1 cellular context compared by ENCODE assay signal in the genomic region with DNA sequence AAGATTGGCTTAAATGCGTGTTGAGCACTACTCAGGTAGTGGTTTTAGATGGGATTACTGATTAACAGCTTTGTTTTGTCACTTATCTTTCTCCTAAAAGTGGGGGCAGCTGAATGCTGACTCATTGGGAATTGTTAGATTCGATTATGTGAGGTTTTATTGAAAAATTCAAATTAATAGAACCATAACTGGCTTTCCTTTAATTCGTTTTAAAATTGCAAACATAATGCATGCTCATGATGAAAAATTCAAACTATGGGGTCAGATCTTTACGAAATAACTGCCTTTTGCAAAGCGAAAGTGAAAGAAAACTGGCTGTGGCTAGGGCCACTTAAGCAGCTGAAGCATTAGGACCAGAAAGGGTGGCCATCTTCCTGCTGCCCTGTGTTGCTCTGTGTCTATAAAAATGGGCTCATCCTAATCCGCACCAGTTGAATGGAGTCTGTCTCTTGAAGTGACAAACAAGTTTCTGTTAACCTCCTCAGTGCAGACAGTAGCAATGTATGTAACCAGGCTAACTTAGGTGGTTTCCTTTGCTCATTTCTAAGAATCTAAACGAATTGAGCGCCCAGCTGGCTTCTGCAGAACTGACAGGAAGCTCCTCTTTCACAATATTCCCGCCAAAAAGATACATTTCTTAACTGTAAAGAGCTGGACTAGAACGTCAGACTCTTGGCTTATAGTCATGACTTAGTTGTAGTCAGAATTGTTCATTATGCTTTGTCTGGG.
TF ChIP-seq lines count a peak whose summit lies in the region.

No MANE protein-coding gene starts in this region.

TF ChIP-seq in K562, 482 proteins besides CTCF, POLR2A, EP300 and RAD21 (continued from another document and continues in another):
- TF ChIP-seq, protein P1, sequence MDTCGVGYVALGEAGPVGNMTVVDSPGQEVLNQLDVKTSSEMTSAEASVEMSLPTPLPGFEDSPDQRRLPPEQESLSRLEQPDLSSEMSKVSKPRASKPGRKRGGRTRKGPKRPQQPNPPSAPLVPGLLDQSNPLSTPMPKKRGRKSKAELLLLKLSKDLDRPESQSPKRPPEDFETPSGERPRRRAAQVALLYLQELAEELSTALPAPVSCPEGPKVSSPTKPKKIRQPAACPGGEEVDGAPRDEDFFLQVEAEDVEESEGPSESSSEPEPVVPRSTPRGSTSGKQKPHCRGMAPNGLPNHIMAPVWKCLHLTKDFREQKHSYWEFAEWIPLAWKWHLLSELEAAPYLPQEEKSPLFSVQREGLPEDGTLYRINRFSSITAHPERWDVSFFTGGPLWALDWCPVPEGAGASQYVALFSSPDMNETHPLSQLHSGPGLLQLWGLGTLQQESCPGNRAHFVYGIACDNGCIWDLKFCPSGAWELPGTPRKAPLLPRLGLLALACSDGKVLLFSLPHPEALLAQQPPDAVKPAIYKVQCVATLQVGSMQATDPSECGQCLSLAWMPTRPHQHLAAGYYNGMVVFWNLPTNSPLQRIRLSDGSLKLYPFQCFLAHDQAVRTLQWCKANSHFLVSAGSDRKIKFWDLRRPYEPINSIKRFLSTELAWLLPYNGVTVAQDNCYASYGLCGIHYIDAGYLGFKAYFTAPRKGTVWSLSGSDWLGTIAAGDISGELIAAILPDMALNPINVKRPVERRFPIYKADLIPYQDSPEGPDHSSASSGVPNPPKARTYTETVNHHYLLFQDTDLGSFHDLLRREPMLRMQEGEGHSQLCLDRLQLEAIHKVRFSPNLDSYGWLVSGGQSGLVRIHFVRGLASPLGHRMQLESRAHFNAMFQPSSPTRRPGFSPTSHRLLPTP (IDR thresholded peaks at IDR 0.05; ENCODE audit: borderline replicate concordance, extremely low read depth, insufficient read length): no peak
- no peak for TF ChIP-seq TEAD2 (tag; IDR thresholded peaks at IDR 0.05)
- TF ChIP-seq FUS (optimal IDR thresholded peaks at IDR 0.05; ENCODE audit: low read depth, low read length): no peak
- no peak for TF ChIP-seq ZNF3 (CRISPR knock-in tag; IDR thresholded peaks at IDR 0.05)
- TF ChIP-seq, protein P2, sequence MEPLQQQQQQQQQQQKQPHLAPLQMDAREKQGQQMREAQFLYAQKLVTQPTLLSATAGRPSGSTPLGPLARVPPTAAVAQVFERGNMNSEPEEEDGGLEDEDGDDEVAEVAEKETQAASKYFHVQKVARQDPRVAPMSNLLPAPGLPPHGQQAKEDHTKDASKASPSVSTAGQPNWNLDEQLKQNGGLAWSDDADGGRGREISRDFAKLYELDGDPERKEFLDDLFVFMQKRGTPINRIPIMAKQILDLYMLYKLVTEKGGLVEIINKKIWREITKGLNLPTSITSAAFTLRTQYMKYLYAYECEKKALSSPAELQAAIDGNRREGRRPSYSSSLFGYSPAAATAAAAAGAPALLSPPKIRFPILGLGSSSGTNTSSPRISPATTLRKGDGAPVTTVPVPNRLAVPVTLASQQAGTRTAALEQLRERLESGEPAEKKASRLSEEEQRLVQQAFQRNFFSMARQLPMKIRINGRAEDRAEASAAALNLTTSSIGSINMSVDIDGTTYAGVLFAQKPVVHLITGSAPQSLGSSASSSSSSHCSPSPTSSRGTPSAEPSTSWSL (CRISPR knock-in tag; IDR thresholded peaks at IDR 0.05; ENCODE audit: borderline replicate concordance): no peak
- TF ChIP-seq CC2D1A (IDR thresholded peaks at IDR 0.05): no peak
- peak; percentile 67 for TF ChIP-seq ZNF766 (CRISPR knock-in tag; conservative IDR thresholded peaks at IDR 0.05)
- TF ChIP-seq, protein P3, sequence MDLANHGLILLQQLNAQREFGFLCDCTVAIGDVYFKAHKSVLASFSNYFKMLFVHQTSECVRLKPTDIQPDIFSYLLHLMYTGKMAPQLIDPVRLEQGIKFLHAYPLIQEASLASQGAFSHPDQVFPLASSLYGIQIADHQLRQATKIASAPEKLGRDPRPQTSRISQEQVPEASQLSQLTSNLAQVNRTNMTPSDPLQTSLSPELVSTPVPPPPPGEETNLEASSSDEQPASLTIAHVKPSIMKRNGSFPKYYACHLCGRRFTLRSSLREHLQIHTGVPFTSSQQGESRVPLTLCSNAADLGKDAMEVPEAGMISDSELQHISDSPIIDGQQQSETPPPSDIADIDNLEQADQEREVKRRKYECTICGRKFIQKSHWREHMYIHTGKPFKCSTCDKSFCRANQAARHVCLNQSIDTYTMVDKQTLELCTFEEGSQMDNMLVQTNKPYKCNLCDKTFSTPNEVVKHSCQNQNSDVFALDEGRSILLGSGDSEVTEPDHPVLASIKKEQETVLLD (IDR thresholded peaks at IDR 0.05): no peak
- TF ChIP-seq PTTG1 (tag; IDR thresholded peaks at IDR 0.05; ENCODE audit: low read depth): peak; percentile 18; the same call in 1 of the 2 replicates
- TF ChIP-seq POLR2AphosphoS2 (IDR thresholded peaks at IDR 0.05; ENCODE audit: low read length): no peak
- no peak for TF ChIP-seq RAD51 (IDR thresholded peaks at IDR 0.05; ENCODE audit: borderline replicate concordance, low read depth)
- TF ChIP-seq, protein P4, sequence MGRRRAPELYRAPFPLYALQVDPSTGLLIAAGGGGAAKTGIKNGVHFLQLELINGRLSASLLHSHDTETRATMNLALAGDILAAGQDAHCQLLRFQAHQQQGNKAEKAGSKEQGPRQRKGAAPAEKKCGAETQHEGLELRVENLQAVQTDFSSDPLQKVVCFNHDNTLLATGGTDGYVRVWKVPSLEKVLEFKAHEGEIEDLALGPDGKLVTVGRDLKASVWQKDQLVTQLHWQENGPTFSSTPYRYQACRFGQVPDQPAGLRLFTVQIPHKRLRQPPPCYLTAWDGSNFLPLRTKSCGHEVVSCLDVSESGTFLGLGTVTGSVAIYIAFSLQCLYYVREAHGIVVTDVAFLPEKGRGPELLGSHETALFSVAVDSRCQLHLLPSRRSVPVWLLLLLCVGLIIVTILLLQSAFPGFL (CRISPR knock-in tag; IDR thresholded peaks at IDR 0.05): no peak
- TF ChIP-seq ZNF75A (CRISPR knock-in tag; IDR thresholded peaks at IDR 0.05): no peak
- TF ChIP-seq ASH1L (IDR thresholded peaks at IDR 0.05; ENCODE audit: borderline replicate concordance, low read depth, partially characterized antibody): no peak
- TF ChIP-seq ZNF408 (CRISPR knock-in tag; IDR thresholded peaks at IDR 0.05; ENCODE audit: low read depth): no peak
- TF ChIP-seq ZNF780A (CRISPR knock-in tag; IDR thresholded peaks at IDR 0.05): no peak
- TF ChIP-seq ARID1B (IDR thresholded peaks at IDR 0.05): peak; percentile 63; the same call in 1 of the 2 replicates
- TF ChIP-seq, protein P5, sequence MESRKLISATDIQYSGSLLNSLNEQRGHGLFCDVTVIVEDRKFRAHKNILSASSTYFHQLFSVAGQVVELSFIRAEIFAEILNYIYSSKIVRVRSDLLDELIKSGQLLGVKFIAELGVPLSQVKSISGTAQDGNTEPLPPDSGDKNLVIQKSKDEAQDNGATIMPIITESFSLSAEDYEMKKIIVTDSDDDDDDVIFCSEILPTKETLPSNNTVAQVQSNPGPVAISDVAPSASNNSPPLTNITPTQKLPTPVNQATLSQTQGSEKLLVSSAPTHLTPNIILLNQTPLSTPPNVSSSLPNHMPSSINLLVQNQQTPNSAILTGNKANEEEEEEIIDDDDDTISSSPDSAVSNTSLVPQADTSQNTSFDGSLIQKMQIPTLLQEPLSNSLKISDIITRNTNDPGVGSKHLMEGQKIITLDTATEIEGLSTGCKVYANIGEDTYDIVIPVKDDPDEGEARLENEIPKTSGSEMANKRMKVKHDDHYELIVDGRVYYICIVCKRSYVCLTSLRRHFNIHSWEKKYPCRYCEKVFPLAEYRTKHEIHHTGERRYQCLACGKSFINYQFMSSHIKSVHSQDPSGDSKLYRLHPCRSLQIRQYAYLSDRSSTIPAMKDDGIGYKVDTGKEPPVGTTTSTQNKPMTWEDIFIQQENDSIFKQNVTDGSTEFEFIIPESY (CRISPR knock-in tag; IDR thresholded peaks at IDR 0.05): no peak
- TF ChIP-seq, protein P6, sequence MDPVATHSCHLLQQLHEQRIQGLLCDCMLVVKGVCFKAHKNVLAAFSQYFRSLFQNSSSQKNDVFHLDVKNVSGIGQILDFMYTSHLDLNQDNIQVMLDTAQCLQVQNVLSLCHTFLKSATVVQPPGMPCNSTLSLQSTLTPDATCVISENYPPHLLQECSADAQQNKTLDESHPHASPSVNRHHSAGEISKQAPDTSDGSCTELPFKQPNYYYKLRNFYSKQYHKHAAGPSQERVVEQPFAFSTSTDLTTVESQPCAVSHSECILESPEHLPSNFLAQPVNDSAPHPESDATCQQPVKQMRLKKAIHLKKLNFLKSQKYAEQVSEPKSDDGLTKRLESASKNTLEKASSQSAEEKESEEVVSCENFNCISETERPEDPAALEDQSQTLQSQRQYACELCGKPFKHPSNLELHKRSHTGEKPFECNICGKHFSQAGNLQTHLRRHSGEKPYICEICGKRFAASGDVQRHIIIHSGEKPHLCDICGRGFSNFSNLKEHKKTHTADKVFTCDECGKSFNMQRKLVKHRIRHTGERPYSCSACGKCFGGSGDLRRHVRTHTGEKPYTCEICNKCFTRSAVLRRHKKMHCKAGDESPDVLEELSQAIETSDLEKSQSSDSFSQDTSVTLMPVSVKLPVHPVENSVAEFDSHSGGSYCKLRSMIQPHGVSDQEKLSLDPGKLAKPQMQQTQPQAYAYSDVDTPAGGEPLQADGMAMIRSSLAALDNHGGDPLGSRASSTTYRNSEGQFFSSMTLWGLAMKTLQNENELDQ (CRISPR knock-in tag; IDR thresholded peaks at IDR 0.05; ENCODE audit: borderline replicate concordance): no peak
- no peak for TF ChIP-seq GTF2E2 (tag; IDR thresholded peaks at IDR 0.05)
- TF ChIP-seq, protein P7, sequence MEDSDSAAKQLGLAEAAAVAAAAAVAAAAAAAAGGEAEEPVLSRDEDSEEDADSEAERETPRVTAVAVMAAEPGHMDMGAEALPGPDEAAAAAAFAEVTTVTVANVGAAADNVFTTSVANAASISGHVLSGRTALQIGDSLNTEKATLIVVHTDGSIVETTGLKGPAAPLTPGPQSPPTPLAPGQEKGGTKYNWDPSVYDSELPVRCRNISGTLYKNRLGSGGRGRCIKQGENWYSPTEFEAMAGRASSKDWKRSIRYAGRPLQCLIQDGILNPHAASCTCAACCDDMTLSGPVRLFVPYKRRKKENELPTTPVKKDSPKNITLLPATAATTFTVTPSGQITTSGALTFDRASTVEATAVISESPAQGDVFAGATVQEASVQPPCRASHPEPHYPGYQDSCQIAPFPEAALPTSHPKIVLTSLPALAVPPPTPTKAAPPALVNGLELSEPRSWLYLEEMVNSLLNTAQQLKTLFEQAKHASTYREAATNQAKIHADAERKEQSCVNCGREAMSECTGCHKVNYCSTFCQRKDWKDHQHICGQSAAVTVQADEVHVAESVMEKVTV (CRISPR knock-in tag; IDR thresholded peaks at IDR 0.05): no peak
- no peak for TF ChIP-seq NUFIP1 (IDR thresholded peaks at IDR 0.05; ENCODE audit: partially characterized antibody)
- no peak for TF ChIP-seq JUN (IDR thresholded peaks at IDR 0.05; ENCODE audit: borderline replicate concordance, low read depth, low read length)
- TF ChIP-seq JUN (CRISPR knock-in tag; IDR thresholded peaks at IDR 0.05; ENCODE audit: borderline replicate concordance): no peak
- no peak for TF ChIP-seq NR3C1 (CRISPR knock-in tag; IDR thresholded peaks at IDR 0.05)
- TF ChIP-seq ZBED1 (IDR thresholded peaks at IDR 0.05): no peak
- TF ChIP-seq, protein P8, sequence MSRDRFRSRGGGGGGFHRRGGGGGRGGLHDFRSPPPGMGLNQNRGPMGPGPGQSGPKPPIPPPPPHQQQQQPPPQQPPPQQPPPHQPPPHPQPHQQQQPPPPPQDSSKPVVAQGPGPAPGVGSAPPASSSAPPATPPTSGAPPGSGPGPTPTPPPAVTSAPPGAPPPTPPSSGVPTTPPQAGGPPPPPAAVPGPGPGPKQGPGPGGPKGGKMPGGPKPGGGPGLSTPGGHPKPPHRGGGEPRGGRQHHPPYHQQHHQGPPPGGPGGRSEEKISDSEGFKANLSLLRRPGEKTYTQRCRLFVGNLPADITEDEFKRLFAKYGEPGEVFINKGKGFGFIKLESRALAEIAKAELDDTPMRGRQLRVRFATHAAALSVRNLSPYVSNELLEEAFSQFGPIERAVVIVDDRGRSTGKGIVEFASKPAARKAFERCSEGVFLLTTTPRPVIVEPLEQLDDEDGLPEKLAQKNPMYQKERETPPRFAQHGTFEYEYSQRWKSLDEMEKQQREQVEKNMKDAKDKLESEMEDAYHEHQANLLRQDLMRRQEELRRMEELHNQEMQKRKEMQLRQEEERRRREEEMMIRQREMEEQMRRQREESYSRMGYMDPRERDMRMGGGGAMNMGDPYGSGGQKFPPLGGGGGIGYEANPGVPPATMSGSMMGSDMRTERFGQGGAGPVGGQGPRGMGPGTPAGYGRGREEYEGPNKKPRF (IDR thresholded peaks at IDR 0.05; ENCODE audit: low read depth, low read length): no peak
- peak; percentile 75; the same call in 1 of the 2 replicates for TF ChIP-seq SMARCE1 (IDR thresholded peaks at IDR 0.05)
- TF ChIP-seq, protein P9, sequence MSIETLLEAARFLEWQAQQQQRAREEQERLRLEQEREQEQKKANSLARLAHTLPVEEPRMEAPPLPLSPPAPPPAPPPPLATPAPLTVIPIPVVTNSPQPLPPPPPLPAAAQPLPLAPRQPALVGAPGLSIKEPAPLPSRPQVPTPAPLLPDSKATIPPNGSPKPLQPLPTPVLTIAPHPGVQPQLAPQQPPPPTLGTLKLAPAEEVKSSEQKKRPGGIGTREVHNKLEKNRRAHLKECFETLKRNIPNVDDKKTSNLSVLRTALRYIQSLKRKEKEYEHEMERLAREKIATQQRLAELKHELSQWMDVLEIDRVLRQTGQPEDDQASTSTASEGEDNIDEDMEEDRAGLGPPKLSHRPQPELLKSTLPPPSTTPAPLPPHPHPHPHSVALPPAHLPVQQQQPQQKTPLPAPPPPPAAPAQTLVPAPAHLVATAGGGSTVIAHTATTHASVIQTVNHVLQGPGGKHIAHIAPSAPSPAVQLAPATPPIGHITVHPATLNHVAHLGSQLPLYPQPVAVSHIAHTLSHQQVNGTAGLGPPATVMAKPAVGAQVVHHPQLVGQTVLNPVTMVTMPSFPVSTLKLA (conservative IDR thresholded peaks at IDR 0.05): no peak
- 0 out of 2 replicates have a peak, but pooled peaks have one; percentile 14 for TF ChIP-seq CBFA2T3 (IDR thresholded peaks at IDR 0.05)
